ENCODE assay signal across 18 cellular contexts in the genomic region with DNA sequence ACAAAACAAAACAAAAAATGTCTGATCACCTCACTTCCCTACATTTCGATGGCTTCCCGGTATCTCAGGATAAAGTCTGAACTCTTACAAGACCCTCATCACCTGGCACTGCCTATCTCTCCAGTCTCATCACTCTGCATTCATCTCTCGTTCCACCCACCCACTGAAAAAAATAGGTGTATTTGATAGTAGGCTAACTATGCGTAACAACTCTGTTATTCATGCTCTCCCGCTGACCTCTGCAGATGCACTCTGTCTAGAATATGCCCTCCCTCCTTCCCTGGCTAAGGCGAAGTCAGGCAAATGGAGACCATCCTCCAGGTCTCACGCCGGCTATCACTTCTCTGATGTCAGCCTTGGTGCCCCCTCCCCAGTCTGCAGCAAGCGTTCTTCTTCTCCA. TPM values are rescaled to one million over a fixed set of nuclear protein-coding genes. Genes with fewer than 3 reads are reported as not detected.
DNase-seq lines count a peak whose midpoint lies in the region; TF ChIP-seq lines count a peak whose summit lies in the region.
"Had no signal": no experiment of that assay in that cellular context is flagged by ENCODE, and none has a peak within 500 bp of the region (broad histone marks: within the 10 kb centered on the region; RNA-seq: fewer than 3 reads in every experiment).

No MANE protein-coding gene starts in this region.

- no peaks in the 10 kb centered on the region for H3K9me3 ChIP-seq in SJCRH30 (replicated peaks)
- H3K9me3 ChIP-seq in hepatocyte (ENCODE audit: low read depth), result no peaks in the 10 kb centered on the region
- H3K9me3 ChIP-seq in smooth muscle cell (replicated peaks; ENCODE audit: low read depth), result no peaks in the 10 kb centered on the region
- H3K9me3 ChIP-seq: BLaER1 treated with 17β-estradiol and CSF1 and Interleukin-3, amounts not matched to agents 10 nM and 100 nM had no signal

- H3K4me3 ChIP-seq in SJCRH30, result no peak overlapping the region
- H3K4me3 ChIP-seq in hepatocyte, result no peak overlapping the region
- no peak overlapping the region for H3K4me3 ChIP-seq in smooth muscle cell
- H3K4me3 ChIP-seq: BLaER1 treated with 17β-estradiol and CSF1 and Interleukin-3, amounts not matched to agents 10 nM and 100 nM; GM12878; GM23338 had no signal

- H3K36me3 Mint-ChIP-seq in neural crest cell (ENCODE audit: low read depth), result no peaks in the 10 kb centered on the region
- H3K36me3 Mint-ChIP-seq in T-helper 2 cell treated with Interferon-gamma antibody and Interleukin-4, amounts not matched to agents 5 μg/mL and 100 μg/mL, for 36 hours (ENCODE audit: low read depth), result no peaks in the 10 kb centered on the region
- H3K36me3 Mint-ChIP-seq: CD8-positive, alpha-beta T cell had no signal

- H3K27me3 ChIP-seq in SJCRH30, result no peaks in the 10 kb centered on the region
- H3K27me3 ChIP-seq in hepatocyte, result no peaks in the 10 kb centered on the region
- no peaks in the 10 kb centered on the region for H3K27me3 ChIP-seq in smooth muscle cell (ENCODE audit: low read depth)
- H3K27me3 ChIP-seq: BLaER1 treated with 17β-estradiol and CSF1 and Interleukin-3, amounts not matched to agents 10 nM and 100 nM had no signal

- H3K27ac ChIP-seq in 22Rv1 (peak overlapping the region; percentile 85), SJCRH30 (peak overlapping the region; percentile 94), hepatocyte (peak overlapping the region; percentile 87), smooth muscle cell (ENCODE audit: low read depth) (no peak overlapping the region)
- H3K27ac ChIP-seq: BLaER1 treated with 17β-estradiol and CSF1 and Interleukin-3, amounts not matched to agents 10 nM and 100 nM had no signal

- H3K36me3 ChIP-seq in SJCRH30, result no peaks in the 10 kb centered on the region
- no peaks in the 10 kb centered on the region for H3K36me3 ChIP-seq in hepatocyte (replicated peaks; ENCODE audit: insufficient read depth, low read depth)
- H3K36me3 ChIP-seq in smooth muscle cell (ENCODE audit: low read depth), result no peaks in the 10 kb centered on the region
- H3K36me3 ChIP-seq: BLaER1 treated with 17β-estradiol and CSF1 and Interleukin-3, amounts not matched to agents 10 nM and 100 nM had no signal

- H3K4me3 Mint-ChIP-seq in neural crest cell, result no peak overlapping the region
- H3K4me3 Mint-ChIP-seq in T-helper 2 cell treated with Interferon-gamma antibody and Interleukin-4, amounts not matched to agents 5 μg/mL and 100 μg/mL, for 36 hours, result no peak overlapping the region
- H3K4me3 Mint-ChIP-seq: B cell; CD8-positive, alpha-beta T cell; GM23338 had no signal

- H3K27me3 Mint-ChIP-seq in neural crest cell (ENCODE audit: low read depth), result no peaks in the 10 kb centered on the region
- peaks cover 32% of the 10 kb centered on the region for H3K27me3 Mint-ChIP-seq in T-helper 2 cell treated with Interferon-gamma antibody and Interleukin-4, amounts not matched to agents 5 μg/mL and 100 μg/mL, for 36 hours (ENCODE audit: low read depth)
- H3K27me3 Mint-ChIP-seq: B cell had no signal

- TF ChIP-seq CTCF in 22Rv1 (IDR thresholded peaks at IDR 0.05), result no peak
- no peak for TF ChIP-seq CTCF in hepatocyte (IDR thresholded peaks at IDR 0.05; ENCODE audit: poor library complexity)
- TF ChIP-seq CTCF in neural crest cell (conservative IDR thresholded peaks at IDR 0.05), result no peak
- no peak for TF ChIP-seq CTCF in smooth muscle cell (IDR thresholded peaks at IDR 0.05; ENCODE audit: borderline replicate concordance, insufficient read depth, poor library complexity, severe bottlenecking)

- H3K4me1 ChIP-seq in SJCRH30 (peaks cover 31% of the 10 kb centered on the region), hepatocyte (ENCODE audit: insufficient read depth) (peaks cover 25% of the 10 kb centered on the region), smooth muscle cell (ENCODE audit: low read depth) (peaks cover 16% of the 10 kb centered on the region)

- H4K20me1 ChIP-seq in hepatocyte (ENCODE audit: insufficient read depth, poor library complexity, severe bottlenecking) (no peaks in the 10 kb centered on the region), smooth muscle cell (ENCODE audit: low read depth) (no peaks in the 10 kb centered on the region)
- H4K20me1 ChIP-seq: BLaER1 treated with 17β-estradiol and CSF1 and Interleukin-3, amounts not matched to agents 10 nM and 100 nM had no signal

- WGBS in hepatocyte (ENCODE audit: low lambda C conversion rate, missing lambda C conversion rate), result 97% methylated on average over 9 of the region's 9 CpGs
- 98% methylated on average over 9 of the region's 9 CpGs for WGBS in smooth muscle cell (ENCODE audit: low lambda C conversion rate)

- peak overlapping the region; percentile 71 for H3K27ac Mint-ChIP-seq in neural crest cell (ENCODE audit: unreplicated experiment)
- H3K27ac Mint-ChIP-seq in T-helper 2 cell treated with Interferon-gamma antibody and Interleukin-4, amounts not matched to agents 5 μg/mL and 100 μg/mL, for 36 hours, result no peak overlapping the region
- H3K27ac Mint-ChIP-seq: B cell; CD8-positive, alpha-beta T cell; GM23338 had no signal

- H3K4me2 ChIP-seq in hepatocyte, result peak overlapping the region; percentile 66
- H3K4me2 ChIP-seq in smooth muscle cell, result no peak overlapping the region

- no peak overlapping the region for H2AFZ ChIP-seq in hepatocyte
- no peak overlapping the region for H2AFZ ChIP-seq in smooth muscle cell (ENCODE audit: low read depth)
- H2AFZ ChIP-seq: GM23338 had no signal

- H3K79me2 ChIP-seq in hepatocyte, result no peaks in the 10 kb centered on the region
- no peaks in the 10 kb centered on the region for H3K79me2 ChIP-seq in smooth muscle cell (ENCODE audit: low read depth)

- DNase-seq in SJCRH30 (peak; percentile 63 to 81), hepatocyte (ENCODE audit: low spot score) (no peak), neural crest cell (ENCODE audit: low read depth, low spot score) (no peak), smooth muscle cell (lab: John Stamatoyannopoulos, UW; ENCODE audit: unreplicated experiment) (no peak), NCI-H2196 (lab: John Stamatoyannopoulos, UW; ENCODE audit: unreplicated experiment) (no peak)
- DNase-seq in T-helper 2 cell treated with Interferon-gamma antibody and Interleukin-4, amounts not matched to agents 5 μg/mL and 100 μg/mL, for 36 hours (ENCODE audit: low spot score), result no peak
- DNase-seq: CD8-positive, alpha-beta T cell; COR-L47; DMS 273 treated with DMSO at 0.1 percent for 48 hours; DMS53; DND-41; EL; H7 had no signal

- no peak overlapping the region for H3K9ac ChIP-seq in smooth muscle cell (ENCODE audit: low read depth)
- H3K9ac ChIP-seq: BLaER1 treated with 17β-estradiol and CSF1 and Interleukin-3, amounts not matched to agents 10 nM and 100 nM had no signal

- H3F3A ChIP-seq in smooth muscle cell (ENCODE audit: low read depth), result no peaks in the 10 kb centered on the region

- no peaks in the 10 kb centered on the region for H3K9me2 ChIP-seq in hepatocyte (replicated peaks; ENCODE audit: insufficient read depth)

- H3K9me3 Mint-ChIP-seq in neural crest cell, result peaks cover 4% of the 10 kb centered on the region
- no peaks in the 10 kb centered on the region for H3K9me3 Mint-ChIP-seq in T-helper 2 cell treated with Interferon-gamma antibody and Interleukin-4, amounts not matched to agents 5 μg/mL and 100 μg/mL, for 36 hours
- H3K9me3 Mint-ChIP-seq: CD8-positive, alpha-beta T cell; GM23338 had no signal

- H3K4me1 Mint-ChIP-seq in neural crest cell, result peaks cover 33% of the 10 kb centered on the region
- H3K4me1 Mint-ChIP-seq in T-helper 2 cell treated with Interferon-gamma antibody and Interleukin-4, amounts not matched to agents 5 μg/mL and 100 μg/mL, for 36 hours (ENCODE audit: low read depth), result peaks cover 10% of the 10 kb centered on the region
- H3K4me1 Mint-ChIP-seq: B cell had no signal

RNA-seq across cellular contexts. Expression of gene EFCAB11, which starts 44.9 kb away (rescaled TPM):
- total RNA-seq in SJCRH30 (2014; rRNA removed; shearing (Covaris generic)), result 14.8 and 15.3 TPM in 2 replicates
- total RNA-seq in hepatocyte, result 8.0 and 10.8 TPM in 2 replicates
- 7.1 and 7.2 TPM in 2 replicates for polyA plus RNA-seq in hepatocyte
- 14.8 and 15.4 TPM in 2 replicates for total RNA-seq in neural crest cell
- 3.1 and 8.5 TPM in 2 replicates for total RNA-seq in smooth muscle cell
- 9.5 and 13.9 TPM in 2 replicates for polyA plus RNA-seq in smooth muscle cell

RNA-seq across cellular contexts. Expression of gene TDP1, which starts 46.1 kb away (rescaled TPM):
- total RNA-seq in SJCRH30 (2014; rRNA removed; shearing (Covaris generic)), result 54.0 and 58.5 TPM in 2 replicates
- total RNA-seq in hepatocyte (14.7 and 19.4 TPM in 2 replicates), neural crest cell (54.3 and 62.8 TPM in 2 replicates), smooth muscle cell (16.6 and 22.3 TPM in 2 replicates)
- polyA plus RNA-seq in hepatocyte (12.1 and 19.9 TPM in 2 replicates), smooth muscle cell (10.0 and 12.0 TPM in 2 replicates)

Comparison
In these comparisons a context has a peak if more than half of its experiments do, and no peak if none do; other contexts are left out.
1. DNase-seq: peak in SJCRH30 (2 of 2); none in hepatocyte (single experiment), neural crest cell (single experiment), smooth muscle cell (single experiment), T-helper 2 cell treated with Interferon-gamma antibody and Interleukin-4, amounts not matched to agents 5 μg/mL and 100 μg/mL, for 36 hours (single experiment) and NCI-H2196 (single experiment).